Comparison of ENCODE assay signal across 15 cellular contexts in the genomic region with DNA sequence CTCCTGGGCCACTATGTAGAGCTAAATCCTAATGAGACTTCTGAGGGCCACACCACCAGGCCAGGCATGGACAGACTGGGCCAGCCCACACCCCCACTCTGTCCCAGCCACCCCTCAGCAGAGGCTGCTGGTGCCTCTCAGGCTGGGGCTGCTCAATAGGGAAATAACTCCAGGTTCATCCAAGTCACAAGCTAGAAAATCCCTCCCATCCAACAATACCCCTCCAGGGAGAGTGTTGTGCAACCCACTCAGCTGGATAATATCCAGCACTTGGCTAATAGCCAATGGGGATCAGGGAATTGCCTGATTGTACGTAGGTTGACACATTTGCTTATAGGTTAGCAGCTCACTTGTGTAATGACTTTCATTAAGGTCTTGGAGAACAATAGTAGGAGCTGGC.
A peak's percentile ranks its signal among the peaks of the same experiment; 100 is the strongest.
DNase-seq lines count a peak whose midpoint lies in the region; TF ChIP-seq lines count a peak whose summit lies in the region.
"Had no signal": no experiment of that assay in that cellular context is flagged by ENCODE, and none has a peak within 500 bp of the region (broad histone marks: within the 10 kb centered on the region; RNA-seq: fewer than 3 reads in every experiment).

No MANE protein-coding gene starts in this region.

- no peak for TF ChIP-seq POLR2A in testis (IDR thresholded peaks at IDR 0.05)

- H3K9me3 ChIP-seq in testis, result no peaks in the 10 kb centered on the region
- H3K9me3 ChIP-seq: mucosa of descending colon, ovary had no signal

- WGBS in testis, 2 donors, result 45 to 65% methylated on average over 1 of the region's 1 CpG

- TF ChIP-seq CTCF in cardiac fibroblast (IDR thresholded peaks at IDR 0.05; ENCODE audit: low read depth, low read length), result no peak
- no peak for TF ChIP-seq CTCF in testis (IDR thresholded peaks at IDR 0.05)

- intact Hi-C loops in testis (cut with DNase I; ENCODE audit: low total_unique reads), result no loop called here

- H3K36me3 ChIP-seq in testis (ENCODE audit: low read depth, missing control alignments), result no peaks in the 10 kb centered on the region
- H3K36me3 ChIP-seq: ovary had no signal

- H3K4me3 ChIP-seq in cardiac fibroblast (replicated peaks in 1 of 2; ENCODE audit: low read depth in 2 of 2, low read length in 2 of 2), result no peak overlapping the region
- H3K4me3 ChIP-seq in testis, result no peak overlapping the region
- H3K4me3 ChIP-seq: mucosa of descending colon, ovary had no signal

- H3K27me3 ChIP-seq in testis, result no peaks in the 10 kb centered on the region
- H3K27me3 ChIP-seq: ovary had no signal

- H3K4me1 ChIP-seq in testis, result peaks cover 15% of the 10 kb centered on the region

- DNase-seq in NCI-H1417 (lab: John Stamatoyannopoulos, UW) (peak in 2 of 3 experiments; percentile 10 to 63), NCI-H1417 treated with DMSO at 0.1 percent for 48 hours (lab: John Stamatoyannopoulos, UW) (no peak), cardiac fibroblast (ENCODE audit: low read depth in 2 of 2) (peak; percentile 16 to 62), iris pigment epithelial cell (ENCODE audit: low read depth) (peak; percentile 9), testis (peak; percentile 18), SW480 (ENCODE audit: low spot score) (no peak), glomerular visceral epithelial cell (ENCODE audit: extremely low spot score) (no peak)
- no peak for DNase-seq in stimulated activated CD8-positive, alpha-beta memory T cell treated with anti-CD3 and anti-CD28 coated beads, Interleukin-4, amount 100 ng/mL, for 48 hours
- DNase-seq: 8988T; immature natural killer cell; NCI-H2171 treated with DMSO at 0.1 percent for 48 hours; ovary; PC-3; stimulated activated CD4-positive, alpha-beta T cell treated with anti-CD3 and anti-CD28 coated beads, Interleukin-1b, Interleukin-23, amount 100 ng/mL, for 48 hours had no signal

- H3K27ac ChIP-seq in testis, result peak overlapping the region in 1 of 2 donors; percentile 58
- H3K27ac ChIP-seq: ovary had no signal

Comparison
In these comparisons a context has a peak if more than half of its experiments do, and no peak if none do; other contexts are left out.
1. DNase-seq: peak in NCI-H1417 (2 of 3), cardiac fibroblast (2 of 2), iris pigment epithelial cell (single experiment) and testis (single experiment); none in NCI-H1417 treated with DMSO at 0.1 percent for 48 hours (single experiment), SW480 (single experiment), stimulated activated CD8-positive, alpha-beta memory T cell treated with anti-CD3 and anti-CD28 coated beads, Interleukin-4, amount 100 ng/mL, for 48 hours (single experiment) and glomerular visceral epithelial cell (single experiment).